Comparison of ENCODE assay signal across 11 cellular contexts in the genomic region with DNA sequence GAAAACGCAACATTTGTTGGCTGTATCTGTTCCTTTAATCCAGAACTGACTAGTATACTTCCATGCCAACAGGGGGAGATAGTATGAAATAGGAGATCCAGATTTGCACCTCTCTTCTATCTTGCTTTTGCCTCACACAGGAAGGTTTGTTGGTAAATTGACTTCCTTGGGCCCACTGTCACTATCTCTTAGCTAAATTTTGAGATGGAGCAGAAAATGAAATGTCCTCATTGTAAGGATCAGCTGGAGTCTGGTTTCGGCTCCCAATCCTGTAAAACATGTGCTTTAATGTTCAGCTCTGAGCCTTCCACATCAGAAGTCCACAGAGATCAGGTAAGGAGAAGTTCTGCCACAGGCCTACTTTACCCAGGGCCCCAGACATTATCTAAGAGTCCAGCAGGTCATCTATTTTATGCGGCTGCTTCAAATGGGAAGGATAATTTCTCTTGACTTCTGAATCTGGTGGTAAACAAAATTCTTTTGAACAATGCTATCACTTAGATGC.
DNase-seq lines count a peak whose midpoint lies in the region; ATAC-seq lines count a peak whose summit lies in the region.
"Had no signal": no experiment of that assay in that cellular context is flagged by ENCODE, and none has a peak within 500 bp of the region (broad histone marks: within the 10 kb centered on the region; RNA-seq: fewer than 3 reads in every experiment).

No MANE protein-coding gene starts in this region.

- H3K36me3 Mint-ChIP-seq in activated CD4-positive, alpha-beta T cell treated with anti-CD3 and anti-CD28 coated beads for 36 hours (ENCODE audit: low read depth): no peaks in the 10 kb centered on the region
- H3K36me3 Mint-ChIP-seq in T-helper 17 cell (ENCODE audit: low read depth): no peaks in the 10 kb centered on the region
- peaks cover 0 to 3% (median 2%) of the 10 kb centered on the region in 3 donors for H3K36me3 Mint-ChIP-seq in naive thymus-derived CD8-positive, alpha-beta T cell

- POLR2A ChIA-PET in activated CD4-positive, alpha-beta T cell treated with anti-CD3 and anti-CD28 coated beads for 36 hours (lab: Charles Lee): no interaction called here
- POLR2A ChIA-PET in naive thymus-derived CD8-positive, alpha-beta T cell (lab: Charles Lee): no interaction called here

- H3K4me3 Mint-ChIP-seq in activated CD4-positive, alpha-beta T cell treated with anti-CD3 and anti-CD28 coated beads for 36 hours: peak overlapping the region; percentile 51
- H3K4me3 Mint-ChIP-seq in T-helper 17 cell: peak overlapping the region; percentile 41
- H3K4me3 Mint-ChIP-seq in naive thymus-derived CD8-positive, alpha-beta T cell: peak overlapping the region in 8 of 10 donors; percentile 6 to 48 (median 24)
- H3K4me3 Mint-ChIP-seq: B cell had no signal

- no peaks in the 10 kb centered on the region for H3K27me3 Mint-ChIP-seq in activated CD4-positive, alpha-beta T cell treated with anti-CD3 and anti-CD28 coated beads for 36 hours
- H3K27me3 Mint-ChIP-seq in T-helper 17 cell: no peaks in the 10 kb centered on the region
- no peaks in the 10 kb centered on the region for H3K27me3 Mint-ChIP-seq in naive thymus-derived CD8-positive, alpha-beta T cell
- H3K27me3 Mint-ChIP-seq: B cell had no signal

- intact Hi-C loops in activated CD4-positive, alpha-beta T cell treated with anti-CD3 and anti-CD28 coated beads for 36 hours (cut with DNase I, micrococcal nuclease): loop anchor here in 1 of 2 experiments (2.0 to 10.0 kb wide), 2 partner anchors 514 to 1400 kb away; no protein-coding TSS in a partner anchor

- CTCF ChIA-PET in activated CD4-positive, alpha-beta T cell treated with anti-CD3 and anti-CD28 coated beads for 36 hours (lab: Charles Lee): interaction anchor here (1.0 kb wide), 1 partner anchor 11 kb away, joined by 4 read pairs; no protein-coding TSS in a partner anchor

- DNase-seq in activated CD4-positive, alpha-beta T cell treated with anti-CD3 and anti-CD28 coated beads for 36 hours: no peak
- DNase-seq in activated CD4-positive, alpha-beta T cell treated with anti-CD3 and anti-CD28 coated beads for 4 hours: no peak
- DNase-seq in T-helper 17 cell (no peak), SK-N-DZ (ENCODE audit: low spot score) (no peak), NCI-H2029 treated with DMSO at 0.1 percent for 48 hours (lab: John Stamatoyannopoulos, UW) (no peak), HUDEP-2 (lab: John Stamatoyannopoulos, UW; ENCODE audit: unreplicated experiment in 76 of 76) (no peak)
- no peak for DNase-seq in naive thymus-derived CD8-positive, alpha-beta T cell
- DNase-seq: stimulated activated naive CD4-positive, alpha-beta T cell treated with Interleukin-2 at 50 U/mL for 16 hours had no signal

- H3K9me3 Mint-ChIP-seq in activated CD4-positive, alpha-beta T cell treated with anti-CD3 and anti-CD28 coated beads for 36 hours (ENCODE audit: low read depth): no peaks in the 10 kb centered on the region
- no peaks in the 10 kb centered on the region for H3K9me3 Mint-ChIP-seq in naive thymus-derived CD8-positive, alpha-beta T cell

- H3K9me3 ChIP-seq in T-helper 17 cell (ENCODE audit: control insufficient read depth, low read length, poor library complexity, severe bottlenecking): no peaks in the 10 kb centered on the region

- peak; percentile 49 for ATAC-seq in activated CD4-positive, alpha-beta T cell treated with anti-CD3 and anti-CD28 coated beads for 36 hours
- ATAC-seq in HG02798 (IDR thresholded peaks at IDR 0.05; ENCODE audit: poor library complexity, unreplicated experiment) (peak; percentile 39), T-helper 17 cell (peak; percentile 39)
- no peak for ATAC-seq in naive thymus-derived CD8-positive, alpha-beta T cell
- ATAC-seq: left lobe of liver had no signal

- peaks cover 4% of the 10 kb centered on the region for H3K4me1 Mint-ChIP-seq in activated CD4-positive, alpha-beta T cell treated with anti-CD3 and anti-CD28 coated beads for 36 hours
- no peaks in the 10 kb centered on the region for H3K4me1 Mint-ChIP-seq in T-helper 17 cell
- H3K4me1 Mint-ChIP-seq in naive thymus-derived CD8-positive, alpha-beta T cell: peaks cover 0 to 4% (median 2%) of the 10 kb centered on the region in 4 donors
- H3K4me1 Mint-ChIP-seq: B cell had no signal

- no peak overlapping the region for H3K27ac Mint-ChIP-seq in activated CD4-positive, alpha-beta T cell treated with anti-CD3 and anti-CD28 coated beads for 36 hours
- no peak overlapping the region for H3K27ac Mint-ChIP-seq in T-helper 17 cell
- H3K27ac Mint-ChIP-seq in naive thymus-derived CD8-positive, alpha-beta T cell: peak overlapping the region in 1 of 10 donors; percentile 21
- H3K27ac Mint-ChIP-seq: B cell had no signal

Comparison
In these comparisons a context has a peak if more than half of its experiments do, and no peak if none do; other contexts are left out.
1. ATAC-seq: peak in activated CD4-positive, alpha-beta T cell treated with anti-CD3 and anti-CD28 coated beads for 36 hours (single experiment), HG02798 (single experiment) and T-helper 17 cell (single experiment); none in naive thymus-derived CD8-positive, alpha-beta T cell (0 of 2).
2. Peak in every context shown above with its lines, with median percentiles within 50 percentile points of each other: H3K4me3 Mint-ChIP-seq.